ENCODE assay signal across 26 cellular contexts in genomic region chr5:81345411-81346003, GRCh38. TPM values are rescaled to one million over a fixed set of nuclear protein-coding genes. Genes with fewer than 3 reads are reported as not detected.
"Had no signal": no experiment of that assay in that cellular context is flagged by ENCODE, and none has a peak within 500 bp of the region (broad histone marks: within the 10 kb centered on the region; RNA-seq: fewer than 3 reads in every experiment).

No MANE protein-coding gene starts in this region.

- H3K27ac Mint-ChIP-seq: naive thymus-derived CD4-positive, alpha-beta T cell; nephron progenitor cell had no signal

- H3K4me1 ChIP-seq: esophagus muscularis mucosa, foreskin keratinocyte, psoas muscle, suprapubic skin, tibial artery, upper lobe of right lung, vagina had no signal

- FAIRE-seq: endometrium had no signal

- H3K4me2 ChIP-seq: hepatocyte had no signal

- H3K36me3 ChIP-seq: esophagus muscularis mucosa, neutrophil, suprapubic skin, tibial artery, upper lobe of right lung, vagina had no signal

- H3K27me3 ChIP-seq: dorsolateral prefrontal cortex, esophagus muscularis mucosa, foreskin keratinocyte, hepatocyte, neutrophil, suprapubic skin, tibial artery, upper lobe of right lung, vagina had no signal

- ATAC-seq: foreskin keratinocyte; left colon; naive thymus-derived CD4-positive, alpha-beta T cell; psoas muscle; sciatic nerve; upper lobe of right lung had no signal

- H3K36me3 Mint-ChIP-seq: naive thymus-derived CD4-positive, alpha-beta T cell had no signal

- H3K9me3 ChIP-seq: esophagus muscularis mucosa, neutrophil, psoas muscle, suprapubic skin, tibial artery, upper lobe of right lung, vagina had no signal

- H3K9me3 Mint-ChIP-seq: naive thymus-derived CD4-positive, alpha-beta T cell; nephron progenitor cell had no signal

- H2AFZ ChIP-seq: hepatocyte had no signal

- H3K4me1 Mint-ChIP-seq: naive thymus-derived CD4-positive, alpha-beta T cell had no signal

- H3K4me3 Mint-ChIP-seq: naive thymus-derived CD4-positive, alpha-beta T cell; nephron progenitor cell had no signal

- H3K27ac ChIP-seq: dorsolateral prefrontal cortex, epithelial cell of prostate, esophagus muscularis mucosa, foreskin keratinocyte, hepatocyte, neutrophil, psoas muscle, suprapubic skin, tibial artery, upper lobe of right lung, vagina had no signal

- H3K79me2 ChIP-seq: hepatocyte had no signal

- DNase-seq: cortex of kidney; dorsolateral prefrontal cortex; effector CD8-positive, alpha-beta T cell; foreskin keratinocyte; head of caudate nucleus; left colon; mesendoderm; naive thymus-derived CD4-positive, alpha-beta T cell; nephron progenitor cell; psoas muscle; retina; stimulated activated CD4-positive, alpha-beta T cell treated with anti-CD3 and anti-CD28 coated beads, Interleukin-2, amount 100 ng/mL, for 48 hours; stimulated activated naive CD4-positive, alpha-beta T cell treated with Interleukin-2 at 50 U/mL for 16 hours; tibial artery; upper lobe of right lung had no signal

- H3K4me3 ChIP-seq: dorsolateral prefrontal cortex, esophagus muscularis mucosa, hepatocyte, psoas muscle, suprapubic skin, tibial artery, upper lobe of right lung, vagina had no signal

RNA-seq across cellular contexts. Expression of gene ACOT12, which starts 48.4 kb away (rescaled TPM):
- total RNA-seq: esophagus muscularis mucosa, foreskin keratinocyte, kidney epithelial cell, left colon, lung microvascular endothelial cell, osteoblast, psoas muscle, sciatic nerve, upper lobe of right lung, vagina had no signal
- polyA plus RNA-seq: foreskin keratinocyte; naive thymus-derived CD4-positive, alpha-beta T cell; psoas muscle had no signal
